ENCODE assay signal across 20 cellular contexts in the genomic region with DNA sequence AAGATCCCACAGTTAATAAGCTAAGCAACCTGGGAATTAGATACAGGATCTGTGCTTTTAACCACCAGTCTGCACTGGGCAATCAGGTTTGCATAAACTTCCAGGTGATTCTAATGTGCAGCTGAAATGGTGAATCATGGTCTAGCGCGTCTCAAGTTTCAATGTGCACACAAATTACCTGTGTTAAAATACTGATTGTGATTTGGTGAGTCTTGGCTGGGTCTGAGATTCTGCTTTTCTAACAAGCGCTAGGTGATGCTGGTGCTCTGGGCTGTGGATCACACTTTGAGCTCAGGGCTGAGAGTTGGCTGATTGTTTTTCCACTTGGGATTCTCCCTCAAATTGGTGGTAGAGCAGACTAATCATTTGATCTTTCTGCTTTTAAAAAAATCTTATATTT.
DNase-seq lines count a peak whose midpoint lies in the region; ATAC-seq, FAIRE-seq and TF ChIP-seq lines count a peak whose summit lies in the region.
"Had no signal": no experiment of that assay in that cellular context is flagged by ENCODE, and none has a peak within 500 bp of the region (broad histone marks: within the 10 kb centered on the region; RNA-seq: fewer than 3 reads in every experiment).

No MANE protein-coding gene starts in this region.

- H3K36me3 ChIP-seq in heart left ventricle = no peaks in the 10 kb centered on the region
- H3K36me3 ChIP-seq: ovary, vagina had no signal

- POLR2A ChIA-PET in RWPE1 (lab: Yijun Ruan, JAX; ENCODE audit: low non-redundant PET) = interaction anchor here (0.6 kb wide), 1 partner anchor 114 kb away, joined by 6 read pairs; no protein-coding TSS in a partner anchor

- no peak for TF ChIP-seq POLR2A in heart left ventricle (IDR thresholded peaks at IDR 0.05)

- H3K4me1 ChIP-seq in heart left ventricle (peaks cover 0 to 20% (median 6%) of the 10 kb centered on the region in 12 donors), right cardiac atrium (ENCODE audit: control insufficient read depth, insufficient read depth, low read length) (peaks cover 8% of the 10 kb centered on the region)
- H3K4me1 ChIP-seq: vagina had no signal

- CTCF ChIA-PET in RWPE1 (lab: Yijun Ruan, JAX) = interaction anchor here (0.5 to 0.8 kb wide), 5 partner anchors 34 to 1308 kb away, joined by 3 to 6 read pairs (median 3); no protein-coding TSS in a partner anchor

- H3K27me3 ChIP-seq in heart left ventricle (no peaks in the 10 kb centered on the region), right cardiac atrium (ENCODE audit: control insufficient read depth, insufficient read depth) (no peaks in the 10 kb centered on the region)
- H3K27me3 ChIP-seq: ovary, vagina had no signal

- TF ChIP-seq CTCF in heart left ventricle (IDR thresholded peaks at IDR 0.05) (peak in 7 of 12 donors; percentile 14 to 39 (median 29)), RWPE1 (conservative IDR thresholded peaks at IDR 0.05; ENCODE audit: low read depth) (peak; percentile 17)

- H3K4me3 ChIP-seq in heart left ventricle (no peak overlapping the region), right cardiac atrium (ENCODE audit: low read length) (no peak overlapping the region)
- H3K4me3 ChIP-seq: ovary, skin epidermis, vagina had no signal

- peak in 1 of 4 donors; percentile 57 for ATAC-seq in heart left ventricle
- no peak for ATAC-seq in right cardiac atrium
- no peak for ATAC-seq in HG03460 (IDR thresholded peaks at IDR 0.05; ENCODE audit: unreplicated experiment)
- ATAC-seq in HG03159 (IDR thresholded peaks at IDR 0.05; ENCODE audit: unreplicated experiment) = no peak

- H3K27ac ChIP-seq in heart left ventricle (peak overlapping the region in 1 of 12 donors; percentile 58), right cardiac atrium (ENCODE audit: low read length) (no peak overlapping the region), RWPE1 (no peak overlapping the region)
- H3K27ac ChIP-seq: ovary, vagina had no signal

- peaks cover 0 to 10% (median 2%) of the 10 kb centered on the region in 12 donors for H3K9me3 ChIP-seq in heart left ventricle
- no peaks in the 10 kb centered on the region for H3K9me3 ChIP-seq in right cardiac atrium (ENCODE audit: control insufficient read depth, low read length)
- H3K9me3 ChIP-seq: ovary, vagina had no signal

- WGBS in heart left ventricle, 4 donors = 89 to 95% (median 92%) methylated on average over 3 of the region's 3 CpGs
- WGBS in right cardiac atrium = 96% methylated on average over 3 of the region's 3 CpGs

- FAIRE-seq in GM19239 (lab: Jason Lieb, UNC) = no peak
- FAIRE-seq: endothelial cell of umbilical vein, RCC 7860 had no signal

- intact Hi-C loops in heart left ventricle (cut with DNase I) (no loop called here), right cardiac atrium (cut with DNase I) (no loop called here)

- DNase-seq in heart left ventricle (no peak), right cardiac atrium (no peak), NCI-H2081 treated with DMSO at 0.1 percent for 48 hours (lab: John Stamatoyannopoulos, UW) (peak; percentile 66), RWPE1 (ENCODE audit: low spot score) (peak; percentile 35), renal cortical epithelial cell (ENCODE audit: low read depth) (peak; percentile 51), GM19239 (ENCODE audit: insufficient read length, low spot score) (no peak)
- DNase-seq: activated CD4-positive, alpha-beta memory T cell treated with anti-CD3 and anti-CD28 coated beads for 36 hours; activated T-cell treated with anti-CD3 and anti-CD28 coated beads, Interleukin-2, amount 50 U/mL, for 24 hours; CD8-positive, alpha-beta memory T cell; MV-4-11; naive B cell; ovary; stimulated activated CD4-positive, alpha-beta T cell treated with anti-CD3 and anti-CD28 coated beads, Interleukin-4, amount 100 ng/mL, for 24 hours; substantia nigra had no signal

Comparison
In these comparisons a context has a peak if more than half of its experiments do, and no peak if none do; other contexts are left out.
1. DNase-seq: peak in NCI-H2081 treated with DMSO at 0.1 percent for 48 hours (single experiment), RWPE1 (single experiment) and renal cortical epithelial cell (single experiment); none in heart left ventricle (0 of 5), right cardiac atrium (0 of 3) and GM19239 (single experiment).